Comparison of ENCODE assay signal across 20 cellular contexts in the genomic region with DNA sequence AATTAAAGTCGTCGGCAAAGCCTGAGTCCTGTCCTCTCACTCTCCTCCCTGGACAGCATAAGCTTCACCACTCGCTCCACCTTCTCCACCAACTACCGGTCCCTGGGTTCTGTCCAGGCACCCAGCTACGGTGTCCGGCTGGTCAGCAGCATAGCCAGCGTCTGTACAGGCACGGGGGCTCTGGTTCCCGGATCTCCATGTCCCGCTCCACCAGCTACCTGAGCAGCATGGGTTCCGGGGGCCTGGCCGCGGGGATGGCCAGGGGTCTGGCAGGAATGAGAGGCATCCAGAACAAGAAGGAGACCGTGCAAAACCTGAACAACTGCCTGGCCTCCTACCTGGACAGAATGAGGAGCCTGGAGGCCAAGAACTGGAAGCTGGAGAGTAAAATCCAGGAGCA. TPM values are rescaled to one million over a fixed set of nuclear protein-coding genes. Genes with fewer than 3 reads are reported as not detected.
A peak's percentile ranks its signal among the peaks of the same experiment; 100 is the strongest.
DNase-seq lines count a peak whose midpoint lies in the region; ATAC-seq and TF ChIP-seq lines count a peak whose summit lies in the region.
"Had no signal": no experiment of that assay in that cellular context is flagged by ENCODE, and none has a peak within 500 bp of the region (broad histone marks: within the 10 kb centered on the region; RNA-seq: fewer than 3 reads in every experiment).

No MANE protein-coding gene starts in this region.

- no peak overlapping the region for H2AK5ac ChIP-seq in mesendoderm (ENCODE audit: low read length)

- H3K4ac ChIP-seq in mesendoderm (ENCODE audit: low read depth, low read length) = no peak overlapping the region

- H2BK5ac ChIP-seq in mesendoderm (ENCODE audit: low read length) = no peak overlapping the region

- peaks cover 7% of the 10 kb centered on the region for H3K4me1 ChIP-seq in mesendoderm (ENCODE audit: control insufficient read depth, low read depth, low read length)

- no peak overlapping the region for H4K5ac ChIP-seq in mesendoderm (ENCODE audit: low read length)

- no peaks in the 10 kb centered on the region for H3K79me1 ChIP-seq in mesendoderm (ENCODE audit: low read length)

- no peak overlapping the region for H3K27ac ChIP-seq in mesendoderm (ENCODE audit: low read depth, low read length)
- H3K27ac ChIP-seq: HL-60, SK-N-MC had no signal

- H3K27me3 ChIP-seq in mesendoderm (ENCODE audit: insufficient read depth, low read length, poor library complexity) = no peaks in the 10 kb centered on the region
- H3K27me3 ChIP-seq: MG63 had no signal

- H3K4me3 ChIP-seq in mesendoderm (ENCODE audit: low read length) = no peak overlapping the region
- H3K4me3 ChIP-seq: MG63, SK-N-MC had no signal

- no peak overlapping the region for H3K18ac ChIP-seq in mesendoderm (ENCODE audit: low read length)

- CTCF ChIA-PET in HEK293T (lab: Yijun Ruan, JAX) = no interaction called here

- WGBS in mesendoderm (ENCODE audit: extremely low coverage, insufficient coverage, low lambda C conversion rate) = no CpG with 5 or more reads among the region's 14 CpGs

- no peak overlapping the region for H3K23ac ChIP-seq in mesendoderm (ENCODE audit: low read length)

- POLR2A ChIA-PET in HEK293T (lab: Yijun Ruan, JAX) = no interaction called here

- H3K27me3 Mint-ChIP-seq in IgD-negative memory B cell (no peaks in the 10 kb centered on the region), T-helper 17 cell (peaks cover 10% of the 10 kb centered on the region), naive B cell (peaks cover 10 to 34% (median 18%) of the 10 kb centered on the region in 3 donors)
- H3K27me3 Mint-ChIP-seq in stimulated activated memory B cell treated with anti-CD40 and anti-IgM and Interleukin-4, amounts not matched to agents 10 μg/mL and 1 μg/mL and 100 μg/mL, for 72 hours = peaks cover 15% of the 10 kb centered on the region

- no peak overlapping the region for H4K8ac ChIP-seq in mesendoderm (ENCODE audit: low read depth, low read length)

- DNase-seq in T-helper 17 cell (no peak), naive B cell (no peak), hepatic stellate cell (ENCODE audit: low spot score) (no peak), HEK293T (ENCODE audit: extremely low spot score) (no peak), mesendoderm (no peak)
- DNase-seq: ACHN, DMS79 treated with DMSO at 0.1 percent for 48 hours, H9, IMR-90, MG63, NCI-H1048, NCI-H1436, NCI-H1930, NCI-H2171, SHP77 had no signal

- H2BK15ac ChIP-seq in mesendoderm (replicated peaks; ENCODE audit: low read depth) = no peak overlapping the region

- H3K4me2 ChIP-seq in mesendoderm (ENCODE audit: low read length) = no peak overlapping the region

- no peak overlapping the region for H2BK120ac ChIP-seq in mesendoderm (ENCODE audit: low read depth, low read length)

- H3K36me3 Mint-ChIP-seq in IgD-negative memory B cell (peaks cover 2% of the 10 kb centered on the region), T-helper 17 cell (ENCODE audit: low read depth) (no peaks in the 10 kb centered on the region), naive B cell (no peaks in the 10 kb centered on the region)
- peaks cover 3% of the 10 kb centered on the region for H3K36me3 Mint-ChIP-seq in stimulated activated memory B cell treated with anti-CD40 and anti-IgM and Interleukin-4, amounts not matched to agents 10 μg/mL and 1 μg/mL and 100 μg/mL, for 72 hours

- no peaks in the 10 kb centered on the region for H3K79me2 ChIP-seq in mesendoderm (ENCODE audit: control insufficient read depth, insufficient read depth, low read length)

- H3K9me3 ChIP-seq in T-helper 17 cell (ENCODE audit: control insufficient read depth, low read length, poor library complexity, severe bottlenecking) = no peaks in the 10 kb centered on the region
- H3K9me3 ChIP-seq: MG63 had no signal

- peak overlapping the region in 3 of 4 donors; percentile 67 to 92 (median 73) for H3K4me3 Mint-ChIP-seq in IgD-negative memory B cell
- no peak overlapping the region for H3K4me3 Mint-ChIP-seq in T-helper 17 cell
- H3K4me3 Mint-ChIP-seq in naive B cell = peak overlapping the region in 6 of 8 donors; percentile 56 to 89 (median 74)
- no peak overlapping the region for H3K4me3 Mint-ChIP-seq in stimulated activated memory B cell treated with anti-CD40 and anti-IgM and Interleukin-4, amounts not matched to agents 10 μg/mL and 1 μg/mL and 100 μg/mL, for 72 hours
- H3K4me3 Mint-ChIP-seq: H9 had no signal

- ATAC-seq in T-helper 17 cell = no peak
- ATAC-seq in naive B cell (ENCODE audit: low read depth in 2 of 2) = no peak
- no peak for ATAC-seq in stimulated activated memory B cell treated with anti-CD40 and anti-IgM and Interleukin-4, amounts not matched to agents 10 μg/mL and 1 μg/mL and 100 μg/mL, for 72 hours

- H3K27ac Mint-ChIP-seq in IgD-negative memory B cell (peak overlapping the region in 1 of 3 donors; percentile 54), T-helper 17 cell (peak overlapping the region; percentile 67), naive B cell (peak overlapping the region in 2 of 6 donors; percentile 2 to 90)
- H3K27ac Mint-ChIP-seq in stimulated activated memory B cell treated with anti-CD40 and anti-IgM and Interleukin-4, amounts not matched to agents 10 μg/mL and 1 μg/mL and 100 μg/mL, for 72 hours = peak overlapping the region; percentile 79
- H3K27ac Mint-ChIP-seq: H9 had no signal

- peaks cover 36 to 50% (median 47%) of the 10 kb centered on the region in 3 donors for H3K4me1 Mint-ChIP-seq in IgD-negative memory B cell
- H3K4me1 Mint-ChIP-seq in T-helper 17 cell = peaks cover 51% of the 10 kb centered on the region
- peaks cover 37 to 55% (median 47%) of the 10 kb centered on the region in 3 donors for H3K4me1 Mint-ChIP-seq in naive B cell
- peaks cover 53% of the 10 kb centered on the region for H3K4me1 Mint-ChIP-seq in stimulated activated memory B cell treated with anti-CD40 and anti-IgM and Interleukin-4, amounts not matched to agents 10 μg/mL and 1 μg/mL and 100 μg/mL, for 72 hours

- no peaks in the 10 kb centered on the region for H3K36me3 ChIP-seq in mesendoderm (ENCODE audit: control insufficient read depth, insufficient read depth, low read length)

- no peak overlapping the region for H3K9ac ChIP-seq in mesendoderm (ENCODE audit: low read length)

- no peak overlapping the region for H3K56ac ChIP-seq in mesendoderm (ENCODE audit: low read length)

- no peaks in the 10 kb centered on the region for H3K9me3 Mint-ChIP-seq in IgD-negative memory B cell
- peaks cover 0 to 3% (median 0%) of the 10 kb centered on the region in 7 donors for H3K9me3 Mint-ChIP-seq in naive B cell
- H3K9me3 Mint-ChIP-seq in stimulated activated memory B cell treated with anti-CD40 and anti-IgM and Interleukin-4, amounts not matched to agents 10 μg/mL and 1 μg/mL and 100 μg/mL, for 72 hours = no peaks in the 10 kb centered on the region
- H3K9me3 Mint-ChIP-seq: CD14-positive monocyte, H9 had no signal

TF ChIP-seq in HEK293T, 16 proteins besides CTCF, POLR2A, EP300 and RAD21:
- TF ChIP-seq FOXK2 (IDR thresholded peaks at IDR 0.05) (no peak), BHLHE40 (IDR thresholded peaks at IDR 0.05; ENCODE audit: borderline replicate concordance) (no peak), FOXM1 (IDR thresholded peaks at IDR 0.05; ENCODE audit: borderline replicate concordance) (no peak), CTBP1 (IDR thresholded peaks at IDR 0.05; ENCODE audit: borderline replicate concordance) (no peak), NFRKB (IDR thresholded peaks at IDR 0.05) (no peak), SP1 (IDR thresholded peaks at IDR 0.05) (no peak), L3MBTL2 (conservative IDR thresholded peaks at IDR 0.05) (no peak), ZNF384 (IDR thresholded peaks at IDR 0.05) (no peak), SUZ12 (IDR thresholded peaks at IDR 0.05) (no peak)

RNA-seq across cellular contexts. Expression of a gene that starts 1.7 kb away (rescaled TPM):
- 33.6 TPM for polyA plus RNA-seq in IgD-negative memory B cell
- total RNA-seq in T-helper 17 cell = 10 to 100 TPM; 16.6 to 23.4 TPM
- polyA plus RNA-seq in naive B cell (ENCODE audit: low read depth in 6 of 6) = 10 to 100 TPM; 26.5 to 38.9 (median 33.4) TPM
- 8.1 TPM for polyA plus RNA-seq in mesendoderm (2013, experiment 1 of 2)
- 7.9 TPM for polyA plus RNA-seq in mesendoderm (2013, experiment 2 of 2)

Comparison
In these comparisons a context has a peak if more than half of its experiments do, and no peak if none do; other contexts are left out.
1. H3K4me3 Mint-ChIP-seq: peak in IgD-negative memory B cell (3 of 4) and naive B cell (6 of 8); none in T-helper 17 cell (single experiment) and stimulated activated memory B cell treated with anti-CD40 and anti-IgM and Interleukin-4, amounts not matched to agents 10 μg/mL and 1 μg/mL and 100 μg/mL, for 72 hours (single experiment).